ENCODE assay signal across 8 cellular contexts in genomic region chr1:106268070-106268469, GRCh38.
DNase-seq lines count a peak whose midpoint lies in the region; ATAC-seq and TF ChIP-seq lines count a peak whose summit lies in the region.
"Had no signal": no experiment of that assay in that cellular context is flagged by ENCODE, and none has a peak within 500 bp of the region (broad histone marks: within the 10 kb centered on the region; RNA-seq: fewer than 3 reads in every experiment).

No MANE protein-coding gene starts in this region.

- DNase-seq in GM13977 (ENCODE audit: low spot score) (no peak), NB4 (ENCODE audit: low read depth) (peak; percentile 25), vagina (ENCODE audit: extremely low spot score in 2 of 2) (no peak), T-cell (no peak), mesothelial cell of epicardium (ENCODE audit: low spot score in 2 of 2, unreplicated experiment in 2 of 2) (no peak)
- DNase-seq: ovary had no signal

- H3K4me3 ChIP-seq in NB4 (ENCODE audit: low read depth, low read length): no peak overlapping the region
- H3K4me3 ChIP-seq in vagina: no peak overlapping the region
- H3K4me3 ChIP-seq: ovary had no signal

- in situ Hi-C loops in GM13977 (cut with MboI; ENCODE audit: low pct_unique_long_range_greater_than_20kb, low sequenced_read_pairs, unreplicated experiment): no loop called here

- H3K4me1 Mint-ChIP-seq in nephron (no peaks in the 10 kb centered on the region), T-cell (no peaks in the 10 kb centered on the region), mesothelial cell of epicardium (no peaks in the 10 kb centered on the region)

- TF ChIP-seq POLR2A in NB4 (IDR thresholded peaks at IDR 0.05; ENCODE audit: extremely low read depth, insufficient read length) (no peak), vagina (IDR thresholded peaks at IDR 0.05) (no peak)

- H3K27ac ChIP-seq in VCaP: no peak overlapping the region
- H3K27ac ChIP-seq in vagina: no peak overlapping the region
- H3K27ac ChIP-seq: ovary had no signal

- H3K4me3 Mint-ChIP-seq in nephron: no peak overlapping the region
- no peak overlapping the region for H3K4me3 Mint-ChIP-seq in T-cell
- no peak overlapping the region for H3K4me3 Mint-ChIP-seq in mesothelial cell of epicardium

- peak; percentile 42 for TF ChIP-seq CTCF in GM13977 (IDR thresholded peaks at IDR 0.05; ENCODE audit: extremely low read depth, insufficient read depth, missing control alignments)
- no peak for TF ChIP-seq CTCF in NB4 (IDR thresholded peaks at IDR 0.05; ENCODE audit: low read depth, low read length)
- peak; percentile 73 for TF ChIP-seq CTCF in VCaP (conservative IDR thresholded peaks at IDR 0.05)
- peak; percentile 29 to 45 (median 43) for TF ChIP-seq CTCF in nephron (IDR thresholded peaks at IDR 0.05; ENCODE audit: unreplicated experiment in 3 of 3)
- no peak for TF ChIP-seq CTCF in vagina (IDR thresholded peaks at IDR 0.05)
- no peak for TF ChIP-seq CTCF in mesothelial cell of epicardium (IDR thresholded peaks at IDR 0.05; ENCODE audit: unreplicated experiment)

- no peaks in the 10 kb centered on the region for H3K27me3 Mint-ChIP-seq in nephron (ENCODE audit: low read depth)
- no peaks in the 10 kb centered on the region for H3K27me3 Mint-ChIP-seq in T-cell
- no peaks in the 10 kb centered on the region for H3K27me3 Mint-ChIP-seq in mesothelial cell of epicardium (ENCODE audit: low read depth)

- no peaks in the 10 kb centered on the region for H3K27me3 ChIP-seq in vagina
- H3K27me3 ChIP-seq: ovary had no signal

- H3K9me3 Mint-ChIP-seq in nephron (peaks cover 19% of the 10 kb centered on the region), T-cell (peaks cover 20 to 48% (median 22%) of the 10 kb centered on the region in 3 donors), mesothelial cell of epicardium (peaks cover 19% of the 10 kb centered on the region)

- no peaks in the 10 kb centered on the region for H3K36me3 ChIP-seq in vagina
- H3K36me3 ChIP-seq: ovary had no signal

- POLR2A ChIA-PET in T-cell (lab: Charles Lee): no interaction called here

- intact Hi-C loops in vagina (cut with DNase I): no loop called here

- CTCF ChIA-PET in T-cell (lab: Charles Lee): no interaction called here

- H3K27ac Mint-ChIP-seq in nephron: peak overlapping the region in 2 of 3 experiments; percentile 4 to 5
- no peak overlapping the region for H3K27ac Mint-ChIP-seq in T-cell
- no peak overlapping the region for H3K27ac Mint-ChIP-seq in mesothelial cell of epicardium

- H3K36me3 Mint-ChIP-seq in nephron (ENCODE audit: low read depth) (no peaks in the 10 kb centered on the region), T-cell (no peaks in the 10 kb centered on the region), mesothelial cell of epicardium (no peaks in the 10 kb centered on the region)

- no peaks in the 10 kb centered on the region for H3K9me3 ChIP-seq in vagina
- H3K9me3 ChIP-seq: ovary had no signal

- ATAC-seq in T-cell (replicated peaks in 1 of 4): no peak

- no peaks in the 10 kb centered on the region for H3K4me1 ChIP-seq in vagina

Comparison
In these comparisons a context has a peak if more than half of its experiments do, and no peak if none do; other contexts are left out.
1. CTCF ChIP-seq: peak in GM13977 (single experiment), VCaP (single experiment) and nephron (3 of 3); none in NB4 (single experiment), vagina (0 of 3) and mesothelial cell of epicardium (single experiment).
2. H3K27ac Mint-ChIP-seq: peak in nephron (2 of 3); none in T-cell (0 of 2) and mesothelial cell of epicardium (single experiment).